ENCODE assay signal across 1 cellular context in genomic region chr15:39140060-39140604, GRCh38.
TF ChIP-seq lines count a peak whose summit lies in the region.

No MANE protein-coding gene starts in this region.

TF ChIP-seq in HepG2, 621 proteins besides CTCF, POLR2A, EP300 and RAD21 (continued from another document):
- TF ChIP-seq, protein P1, sequence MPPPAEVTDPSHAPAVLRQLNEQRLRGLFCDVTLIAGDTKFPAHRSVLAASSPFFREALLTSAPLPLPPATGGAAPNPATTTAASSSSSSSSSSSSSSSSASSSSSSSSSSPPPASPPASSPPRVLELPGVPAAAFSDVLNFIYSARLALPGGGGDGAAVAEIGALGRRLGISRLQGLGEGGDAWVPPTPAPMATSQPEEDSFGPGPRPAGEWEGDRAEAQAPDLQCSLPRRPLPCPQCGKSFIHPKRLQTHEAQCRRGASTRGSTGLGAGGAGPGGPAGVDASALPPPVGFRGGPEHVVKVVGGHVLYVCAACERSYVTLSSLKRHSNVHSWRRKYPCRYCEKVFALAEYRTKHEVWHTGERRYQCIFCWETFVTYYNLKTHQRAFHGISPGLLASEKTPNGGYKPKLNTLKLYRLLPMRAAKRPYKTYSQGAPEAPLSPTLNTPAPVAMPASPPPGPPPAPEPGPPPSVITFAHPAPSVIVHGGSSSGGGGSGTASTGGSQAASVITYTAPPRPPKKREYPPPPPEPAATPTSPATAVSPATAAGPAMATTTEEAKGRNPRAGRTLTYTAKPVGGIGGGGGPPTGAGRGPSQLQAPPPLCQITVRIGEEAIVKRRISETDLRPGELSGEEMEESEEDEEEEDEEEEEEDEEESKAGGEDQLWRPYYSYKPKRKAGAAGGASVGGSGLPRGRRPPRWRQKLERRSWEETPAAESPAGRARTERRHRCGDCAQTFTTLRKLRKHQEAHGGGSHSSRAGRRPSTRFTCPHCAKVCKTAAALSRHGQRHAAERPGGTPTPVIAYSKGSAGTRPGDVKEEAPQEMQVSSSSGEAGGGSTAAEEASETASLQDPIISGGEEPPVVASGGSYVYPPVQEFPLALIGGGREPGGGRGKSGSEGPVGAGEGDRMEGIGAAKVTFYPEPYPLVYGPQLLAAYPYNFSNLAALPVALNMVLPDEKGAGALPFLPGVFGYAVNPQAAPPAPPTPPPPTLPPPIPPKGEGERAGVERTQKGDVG (CRISPR knock-in tag; IDR thresholded peaks at IDR 0.05; ENCODE audit: borderline replicate concordance): no peak
- TF ChIP-seq ZSCAN31 (CRISPR knock-in tag; IDR thresholded peaks at IDR 0.05; ENCODE audit: low read depth): no peak
- TF ChIP-seq JUNB (CRISPR knock-in tag; IDR thresholded peaks at IDR 0.05; ENCODE audit: borderline replicate concordance): no peak
- no peak for TF ChIP-seq MYC (CRISPR knock-in tag; IDR thresholded peaks at IDR 0.05; ENCODE audit: borderline replicate concordance)
- no peak for TF ChIP-seq DNMT1 (CRISPR knock-in tag; IDR thresholded peaks at IDR 0.05)
- TF ChIP-seq FOXA3 (CRISPR knock-in tag; IDR thresholded peaks at IDR 0.05): peak; percentile 38; the same call in 1 of the 2 replicates
- TF ChIP-seq, protein P2, sequence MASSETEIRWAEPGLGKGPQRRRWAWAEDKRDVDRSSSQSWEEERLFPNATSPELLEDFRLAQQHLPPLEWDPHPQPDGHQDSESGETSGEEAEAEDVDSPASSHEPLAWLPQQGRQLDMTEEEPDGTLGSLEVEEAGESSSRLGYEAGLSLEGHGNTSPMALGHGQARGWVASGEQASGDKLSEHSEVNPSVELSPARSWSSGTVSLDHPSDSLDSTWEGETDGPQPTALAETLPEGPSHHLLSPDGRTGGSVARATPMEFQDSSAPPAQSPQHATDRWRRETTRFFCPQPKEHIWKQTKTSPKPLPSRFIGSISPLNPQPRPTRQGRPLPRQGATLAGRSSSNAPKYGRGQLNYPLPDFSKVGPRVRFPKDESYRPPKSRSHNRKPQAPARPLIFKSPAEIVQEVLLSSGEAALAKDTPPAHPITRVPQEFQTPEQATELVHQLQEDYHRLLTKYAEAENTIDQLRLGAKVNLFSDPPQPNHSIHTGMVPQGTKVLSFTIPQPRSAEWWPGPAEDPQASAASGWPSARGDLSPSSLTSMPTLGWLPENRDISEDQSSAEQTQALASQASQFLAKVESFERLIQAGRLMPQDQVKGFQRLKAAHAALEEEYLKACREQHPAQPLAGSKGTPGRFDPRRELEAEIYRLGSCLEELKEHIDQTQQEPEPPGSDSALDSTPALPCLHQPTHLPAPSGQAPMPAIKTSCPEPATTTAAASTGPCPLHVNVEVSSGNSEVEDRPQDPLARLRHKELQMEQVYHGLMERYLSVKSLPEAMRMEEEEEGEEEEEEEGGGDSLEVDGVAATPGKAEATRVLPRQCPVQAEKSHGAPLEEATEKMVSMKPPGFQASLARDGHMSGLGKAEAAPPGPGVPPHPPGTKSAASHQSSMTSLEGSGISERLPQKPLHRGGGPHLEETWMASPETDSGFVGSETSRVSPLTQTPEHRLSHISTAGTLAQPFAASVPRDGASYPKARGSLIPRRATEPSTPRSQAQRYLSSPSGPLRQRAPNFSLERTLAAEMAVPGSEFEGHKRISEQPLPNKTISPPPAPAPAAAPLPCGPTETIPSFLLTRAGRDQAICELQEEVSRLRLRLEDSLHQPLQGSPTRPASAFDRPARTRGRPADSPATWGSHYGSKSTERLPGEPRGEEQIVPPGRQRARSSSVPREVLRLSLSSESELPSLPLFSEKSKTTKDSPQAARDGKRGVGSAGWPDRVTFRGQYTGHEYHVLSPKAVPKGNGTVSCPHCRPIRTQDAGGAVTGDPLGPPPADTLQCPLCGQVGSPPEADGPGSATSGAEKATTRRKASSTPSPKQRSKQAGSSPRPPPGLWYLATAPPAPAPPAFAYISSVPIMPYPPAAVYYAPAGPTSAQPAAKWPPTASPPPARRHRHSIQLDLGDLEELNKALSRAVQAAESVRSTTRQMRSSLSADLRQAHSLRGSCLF (CRISPR knock-in tag; IDR thresholded peaks at IDR 0.05; ENCODE audit: borderline replicate concordance): no peak
- peak; percentile 66; the same call in 1 of the 2 replicates for TF ChIP-seq FOSL1 (CRISPR knock-in tag; IDR thresholded peaks at IDR 0.05; ENCODE audit: borderline replicate concordance)
- no peak for TF ChIP-seq ZBTB21 (CRISPR knock-in tag; IDR thresholded peaks at IDR 0.05)
- peak; percentile 21 for TF ChIP-seq XRCC5 (optimal IDR thresholded peaks at IDR 0.05; ENCODE audit: low read length)
- no peak for TF ChIP-seq FOXP1 (IDR thresholded peaks at IDR 0.05)
- peak; percentile 32; the same call in 1 of the 2 replicates for TF ChIP-seq FOXP1 (CRISPR knock-in tag; IDR thresholded peaks at IDR 0.05)
- TF ChIP-seq TBX2 (CRISPR knock-in tag; IDR thresholded peaks at IDR 0.05; ENCODE audit: borderline replicate concordance): peak; percentile 22; the same call in 1 of the 2 replicates
- TF ChIP-seq TEAD3 (CRISPR knock-in tag; optimal IDR thresholded peaks at IDR 0.05; ENCODE audit: borderline replicate concordance): peak; percentile 56
- peak; percentile 29; the same call in 1 of the 2 replicates for TF ChIP-seq RARA (CRISPR knock-in tag; IDR thresholded peaks at IDR 0.05)
- TF ChIP-seq ZBTB39 (CRISPR knock-in tag; IDR thresholded peaks at IDR 0.05): no peak
- TF ChIP-seq ZBTB43 (CRISPR knock-in tag; conservative IDR thresholded peaks at IDR 0.05): no peak
- TF ChIP-seq FOSL2 (CRISPR knock-in tag; IDR thresholded peaks at IDR 0.05): peak; percentile 96
- 0 out of 2 replicates have a peak, but pooled peaks have one; percentile 30 for TF ChIP-seq HMG20A (CRISPR knock-in tag; IDR thresholded peaks at IDR 0.05; ENCODE audit: borderline replicate concordance)
- 0 out of 2 replicates have a peak, but pooled peaks have one; percentile 45 for TF ChIP-seq GATAD2A (CRISPR knock-in tag; IDR thresholded peaks at IDR 0.05)
- no peak for TF ChIP-seq ZNF432 (CRISPR knock-in tag; IDR thresholded peaks at IDR 0.05; ENCODE audit: borderline replicate concordance)
- no peak for TF ChIP-seq DDIT3 (CRISPR knock-in tag; IDR thresholded peaks at IDR 0.05)
- no peak for TF ChIP-seq THYN1 (CRISPR knock-in tag; IDR thresholded peaks at IDR 0.05; ENCODE audit: borderline replicate concordance, low read depth)
- TF ChIP-seq ETV5 (CRISPR knock-in tag; IDR thresholded peaks at IDR 0.05; ENCODE audit: borderline replicate concordance): peak; percentile 22; the same call in 1 of the 2 replicates
- TF ChIP-seq TFAP4 (IDR thresholded peaks at IDR 0.05; ENCODE audit: borderline replicate concordance, low read depth): peak; percentile 81; the same call in 1 of the 2 replicates
- TF ChIP-seq, protein P3, sequence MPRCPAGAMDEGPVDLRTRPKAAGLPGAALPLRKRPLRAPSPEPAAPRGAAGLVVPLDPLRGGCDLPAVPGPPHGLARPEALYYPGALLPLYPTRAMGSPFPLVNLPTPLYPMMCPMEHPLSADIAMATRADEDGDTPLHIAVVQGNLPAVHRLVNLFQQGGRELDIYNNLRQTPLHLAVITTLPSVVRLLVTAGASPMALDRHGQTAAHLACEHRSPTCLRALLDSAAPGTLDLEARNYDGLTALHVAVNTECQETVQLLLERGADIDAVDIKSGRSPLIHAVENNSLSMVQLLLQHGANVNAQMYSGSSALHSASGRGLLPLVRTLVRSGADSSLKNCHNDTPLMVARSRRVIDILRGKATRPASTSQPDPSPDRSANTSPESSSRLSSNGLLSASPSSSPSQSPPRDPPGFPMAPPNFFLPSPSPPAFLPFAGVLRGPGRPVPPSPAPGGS (CRISPR knock-in tag; IDR thresholded peaks at IDR 0.05): no peak
- no peak for TF ChIP-seq KDM5A (IDR thresholded peaks at IDR 0.05; ENCODE audit: borderline replicate concordance, low read length)
- TF ChIP-seq KMT2A (CRISPR knock-in tag; IDR thresholded peaks at IDR 0.05): no peak
- TF ChIP-seq SRF (IDR thresholded peaks at IDR 0.05; ENCODE audit: low read depth, low read length): peak; percentile 75
- TF ChIP-seq SAP130 (CRISPR knock-in tag; IDR thresholded peaks at IDR 0.05; ENCODE audit: low read depth): peak; percentile 31
- no peak for TF ChIP-seq TBX3 (IDR thresholded peaks at IDR 0.05; ENCODE audit: borderline replicate concordance)
- peak; percentile 50; the same call in 1 of the 2 replicates for TF ChIP-seq FOXO1 (CRISPR knock-in tag; IDR thresholded peaks at IDR 0.05)
- TF ChIP-seq TERF1 (CRISPR knock-in tag; IDR thresholded peaks at IDR 0.05): no peak
